Comparison of ENCODE assay signal across 15 cellular contexts in genomic region chr3:149038322-149038721, GRCh38.
DNase-seq lines count a peak whose midpoint lies in the region; ATAC-seq, FAIRE-seq and TF ChIP-seq lines count a peak whose summit lies in the region.
"Had no signal": no experiment of that assay in that cellular context is flagged by ENCODE, and none has a peak within 500 bp of the region (broad histone marks: within the 10 kb centered on the region; RNA-seq: fewer than 3 reads in every experiment).

No MANE protein-coding gene starts in this region.

- H3K4me3 Mint-ChIP-seq in nephron progenitor cell = no peak overlapping the region
- H3K4me3 Mint-ChIP-seq: CD4-positive, alpha-beta T cell had no signal

- no peak for TF ChIP-seq CTCF in nephron progenitor cell (IDR thresholded peaks at IDR 0.05)

- peaks cover 8% of the 10 kb centered on the region for H3K4me1 Mint-ChIP-seq in nephron progenitor cell

- FAIRE-seq in islet of Langerhans (lab: Jason Lieb, UNC) = peak; percentile 58
- FAIRE-seq: A549, D721Med had no signal

- DNase-seq in DMS53 (lab: John Stamatoyannopoulos, UW) (peak; percentile 4), DMS53 treated with DMSO at 0.1 percent for 48 hours (lab: John Stamatoyannopoulos, UW; ENCODE audit: unreplicated experiment) (no peak), nephron progenitor cell (no peak), NCI-H1930 (lab: John Stamatoyannopoulos, UW) (no peak), NCI-H345 (lab: John Stamatoyannopoulos, UW) (no peak)
- DNase-seq in activated naive CD4-positive, alpha-beta T cell treated with anti-CD3 and anti-CD28 coated beads, Interleukin-2, amount 50 U/mL, for 16 hours = no peak
- DNase-seq: AML-193; Caco-2; CD4-positive, alpha-beta T cell; DMS79 treated with DMSO at 0.1 percent for 48 hours; GF-D8 had no signal

- no peak for ATAC-seq in GM21576 (IDR thresholded peaks at IDR 0.05; ENCODE audit: unreplicated experiment)
- ATAC-seq: A549 had no signal

- H3K36me3 Mint-ChIP-seq in nephron progenitor cell (ENCODE audit: low read depth) = peaks cover 70% of the 10 kb centered on the region

- H3K9me3 Mint-ChIP-seq in nephron progenitor cell = no peaks in the 10 kb centered on the region
- H3K9me3 Mint-ChIP-seq: CD4-positive, alpha-beta T cell had no signal

- H3K27ac Mint-ChIP-seq in nephron progenitor cell = peak overlapping the region; percentile 54
- H3K27ac Mint-ChIP-seq: CD4-positive, alpha-beta T cell had no signal

- no peaks in the 10 kb centered on the region for H3K27me3 Mint-ChIP-seq in nephron progenitor cell (ENCODE audit: low read depth, poor library complexity)
- H3K27me3 Mint-ChIP-seq: CD4-positive, alpha-beta T cell had no signal
